In the genomic region with DNA sequence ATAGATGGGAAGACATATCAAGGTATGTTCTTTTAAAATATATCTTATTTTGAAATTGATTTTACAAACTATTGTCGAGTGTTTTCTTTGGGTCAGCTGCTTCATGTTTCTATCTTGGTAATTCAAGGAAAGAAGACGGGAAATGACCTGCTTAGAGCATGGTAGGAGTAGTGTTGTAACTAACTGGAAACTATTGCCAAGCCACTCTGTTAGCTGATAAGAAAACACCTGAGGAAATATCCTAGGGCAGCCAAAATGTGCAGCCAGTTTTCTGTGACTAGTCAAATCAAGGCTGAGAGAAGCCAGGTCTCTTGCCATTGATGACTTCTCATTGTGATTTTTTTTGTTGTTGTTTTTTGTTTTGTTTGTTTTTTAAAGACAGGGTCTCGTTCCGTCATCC, we compare ENCODE assay signal across 22 cellular contexts. TPM values are rescaled to one million over a fixed set of nuclear protein-coding genes. Genes with fewer than 3 reads are reported as not detected.
DNase-seq lines count a peak whose midpoint lies in the region; ATAC-seq and TF ChIP-seq lines count a peak whose summit lies in the region.
"Had no signal": no experiment of that assay in that cellular context is flagged by ENCODE, and none has a peak within 500 bp of the region (broad histone marks: within the 10 kb centered on the region; RNA-seq: fewer than 3 reads in every experiment).

No MANE protein-coding gene starts in this region.

- no peaks in the 10 kb centered on the region for H3K27me3 ChIP-seq in cardiac muscle cell
- H3K27me3 ChIP-seq in body of pancreas = no peaks in the 10 kb centered on the region
- no peaks in the 10 kb centered on the region for H3K27me3 ChIP-seq in lung (ENCODE audit: control insufficient read depth, insufficient read depth)
- no peaks in the 10 kb centered on the region for H3K27me3 ChIP-seq in brain microvascular endothelial cell (replicated peaks)
- H3K27me3 ChIP-seq: BLaER1 treated with 17β-estradiol and CSF1 and Interleukin-3, amounts not matched to agents 10 nM and 100 nM had no signal

- H3K4me3 ChIP-seq in cardiac muscle cell (no peak overlapping the region), body of pancreas (no peak overlapping the region), lung (no peak overlapping the region), brain microvascular endothelial cell (ENCODE audit: low read depth, low read length) (no peak overlapping the region)
- H3K4me3 ChIP-seq: BLaER1 treated with 17β-estradiol and CSF1 and Interleukin-3, amounts not matched to agents 10 nM and 100 nM had no signal

- H3K4me1 ChIP-seq in cardiac muscle cell (ENCODE audit: low read depth) = no peaks in the 10 kb centered on the region
- peaks cover 16% of the 10 kb centered on the region for H3K4me1 ChIP-seq in body of pancreas
- peaks cover 0 to 7% of the 10 kb centered on the region in 2 donors for H3K4me1 ChIP-seq in lung (ENCODE audit: control insufficient read depth in 2 of 2, insufficient read depth in 2 of 2, low read length in 2 of 2)

- DNase-seq in cardiac muscle cell (ENCODE audit: low read depth in 1 of 2, low spot score in 1 of 2) (no peak), left ventricle myocardium superior (no peak), body of pancreas (peak; percentile 16 to 55 (median 28)), lung (ENCODE audit: low spot score) (no peak), NCI-H1105 (lab: John Stamatoyannopoulos, UW) (no peak), ACHN (no peak), brain microvascular endothelial cell (no peak)
- DNase-seq: AML-193; CD4-positive, alpha-beta T cell; COR-L47; DMS53; Kasumi-1; NCI-H1092 treated with DMSO at 0.1 percent for 48 hours; NCI-H146; NCI-H1930; NCI-H2107; NCI-H446; NCI-H524 treated with DMSO at 0.1 percent for 48 hours; NCI-H774; SIG-M5 had no signal

- 54 to 55% methylated on average over 4 of the region's 4 CpGs for WGBS in body of pancreas, 2 donors
- WGBS in lung, 2 donors = 67 to 83% methylated on average over 4 of the region's 4 CpGs

- H3K36me3 ChIP-seq in cardiac muscle cell (peaks cover 37% of the 10 kb centered on the region), body of pancreas (replicated peaks in 1 of 2; ENCODE audit: insufficient read depth in 1 of 2, low read depth in 2 of 2) (peaks cover 0 to 10% of the 10 kb centered on the region in 2 donors), lung (ENCODE audit: control insufficient read depth in 2 of 2, insufficient read depth in 2 of 2, low read length in 2 of 2) (peaks cover 21 to 37% of the 10 kb centered on the region in 2 donors), brain microvascular endothelial cell (replicated peaks) (peaks cover 36% of the 10 kb centered on the region)

- H3K27ac ChIP-seq in cardiac muscle cell = peak overlapping the region; percentile 34
- peak overlapping the region in 1 of 4 donors; percentile 60 for H3K27ac ChIP-seq in body of pancreas
- H3K27ac ChIP-seq in lung (ENCODE audit: low read depth in 1 of 2, low read length in 1 of 2) = peak overlapping the region in 1 of 2 donors; percentile 47
- H3K27ac ChIP-seq in brain microvascular endothelial cell = no peak overlapping the region

- H3K9me3 ChIP-seq in cardiac muscle cell (ENCODE audit: low read depth) (no peaks in the 10 kb centered on the region), body of pancreas (peaks cover 0 to 3% (median 0%) of the 10 kb centered on the region in 3 donors), lung (ENCODE audit: control insufficient read depth in 2 of 2, insufficient read depth in 1 of 2, low read length in 1 of 2) (peaks cover 0 to 1% of the 10 kb centered on the region in 2 donors)

- no peak for TF ChIP-seq POLR2A in body of pancreas (IDR thresholded peaks at IDR 0.05)

- TF ChIP-seq CTCF in cardiac muscle cell (IDR thresholded peaks at IDR 0.05; ENCODE audit: low read depth, low read length) (no peak), body of pancreas (IDR thresholded peaks at IDR 0.05) (no peak), lung (IDR thresholded peaks at IDR 0.05; ENCODE audit: control extremely low read depth, extremely low read depth) (no peak), brain microvascular endothelial cell (IDR thresholded peaks at IDR 0.05; ENCODE audit: low read depth, low read length, missing control alignments) (no peak)

- in situ Hi-C loops in ACHN (cut with HindIII; ENCODE audit: low pct_ligation_motif_present, low pct_unique_long_range_greater_than_20kb, low sequenced_read_pairs) (no loop called here), brain microvascular endothelial cell (cut with HindIII; ENCODE audit: low pct_ligation_motif_present, low sequenced_read_pairs) (no loop called here)

- intact Hi-C loops in left ventricle myocardium superior (cut with micrococcal nuclease) = no loop called here
- intact Hi-C loops in body of pancreas (cut with DNase I) = no loop called here

- no peak for ATAC-seq in left ventricle myocardium superior
- ATAC-seq in body of pancreas = peak; percentile 71
- ATAC-seq in lung (ENCODE audit: insufficient read depth, low FRiP score) = peak; percentile 15

RNA-seq across cellular contexts. Expression of a gene that starts 30.2 kb away (rescaled TPM):
- total RNA-seq in cardiac muscle cell = 59.1 and 98.8 TPM in 2 replicates
- 41.1 and 67.8 TPM in 2 replicates for polyA plus RNA-seq in cardiac muscle cell
- total RNA-seq in left ventricle myocardium superior = 61.6 TPM
- 10 to 100 TPM; 38.2 to 55.0 TPM for total RNA-seq in body of pancreas
- 10 to 100 TPM; 53.4 to 60.4 TPM for total RNA-seq in lung
- 10 to 100 TPM; 49.1 to 49.3 TPM for polyA plus RNA-seq in lung

RNA-seq across cellular contexts. Expression of a gene that starts 47.1 kb away (rescaled TPM):
- total RNA-seq in cardiac muscle cell (0.28 and 2.2 TPM in 2 replicates), left ventricle myocardium superior (1.0 TPM), body of pancreas (10 to 100 TPM in 1 of 2 donors, 1 to 10 TPM in 1; 7.0 to 21.1 TPM), lung (10 to 100 TPM; 11.6 to 18.6 TPM)
- polyA plus RNA-seq in cardiac muscle cell (1.2 and 2.1 TPM in 2 replicates), lung (1 to 10 TPM; 2.3 to 8.9 TPM)
- total RNA-seq: HT-29 had no signal

Comparison
In these comparisons a context has a peak if more than half of its experiments do, and no peak if none do; other contexts are left out.
1. DNase-seq: peak in body of pancreas (4 of 4); none in cardiac muscle cell (0 of 2), left ventricle myocardium superior (single experiment), lung (single experiment), NCI-H1105 (single experiment), ACHN (single experiment) and brain microvascular endothelial cell (single experiment).